9 cellular contexts compared by ENCODE assay signal in the genomic region with DNA sequence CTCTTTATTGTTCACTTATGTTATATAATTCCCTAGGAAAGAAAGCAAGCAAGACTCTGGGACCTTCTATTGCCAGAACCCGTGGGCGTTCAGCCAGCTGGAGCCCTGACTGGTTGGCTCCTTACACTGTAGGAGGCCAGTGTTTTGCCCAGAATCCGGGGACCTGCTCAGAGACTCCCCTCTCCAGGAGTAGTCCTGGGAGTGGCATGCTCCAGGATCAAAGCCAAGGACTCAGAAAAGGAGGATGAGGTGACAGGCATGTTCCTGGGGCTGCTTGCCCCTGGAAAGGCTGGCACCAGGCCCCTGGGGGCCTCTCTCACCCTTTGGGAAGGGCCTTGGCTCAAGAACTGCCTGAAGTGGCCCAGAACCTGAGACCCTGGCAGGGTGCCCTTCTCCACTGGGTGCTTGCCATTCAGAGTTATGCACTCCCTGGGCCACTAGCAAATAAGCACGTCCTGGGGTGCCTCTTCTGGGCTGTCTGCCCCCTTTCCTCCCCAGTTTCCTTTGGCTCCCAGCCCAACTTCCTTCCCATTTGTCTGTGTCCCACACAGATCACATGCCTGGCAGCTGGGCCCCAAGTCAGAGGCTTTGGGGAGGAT. TPM values are rescaled to one million over a fixed set of nuclear protein-coding genes. Genes with fewer than 3 reads are reported as not detected.
A peak's percentile ranks its signal among the peaks of the same experiment; 100 is the strongest.
DNase-seq lines count a peak whose midpoint lies in the region; ATAC-seq and TF ChIP-seq lines count a peak whose summit lies in the region.
"Had no signal": no experiment of that assay in that cellular context is flagged by ENCODE, and none has a peak within 500 bp of the region (broad histone marks: within the 10 kb centered on the region; RNA-seq: fewer than 3 reads in every experiment).

No MANE protein-coding gene starts in this region.

- H3K4me1 Mint-ChIP-seq in MCF 10A (ENCODE audit: insufficient read depth, unreplicated experiment) = peaks cover 36% of the 10 kb centered on the region
- H3K4me1 Mint-ChIP-seq in osteocyte (ENCODE audit: unreplicated experiment) = peaks cover 21% of the 10 kb centered on the region

- H3K4me3 Mint-ChIP-seq in MCF 10A (ENCODE audit: unreplicated experiment) (no peak overlapping the region), osteocyte (ENCODE audit: unreplicated experiment) (no peak overlapping the region)

- no TSS peak for BruUV-seq in MCF 10A (replicated peaks; lab: Mats Ljungman, UMichigan)

- DNase-seq in Kasumi-1 (lab: John Stamatoyannopoulos, UW) (peak; percentile 85 to 93), MCF 10A (ENCODE audit: unreplicated experiment) (peak; percentile 87), left lung (peak; percentile 84), testis (peak; percentile 83), osteocyte (ENCODE audit: extremely low spot score, unreplicated experiment) (no peak), GM10248 (ENCODE audit: extremely low spot score) (no peak)
- DNase-seq in stimulated activated CD4-positive, alpha-beta T cell treated with anti-CD3 and anti-CD28 coated beads, Interleukin-4, amount 100 ng/mL, for 1 hour = no peak
- DNase-seq: stimulated activated CD4-positive, alpha-beta T cell treated with anti-CD3 and anti-CD28 coated beads, Interleukin-4, amount 100 ng/mL, for 24 hours had no signal

- ATAC-seq in left lung = peak; percentile 76
- no peak for ATAC-seq in GM21529 (IDR thresholded peaks at IDR 0.05; ENCODE audit: unreplicated experiment)

- TF ChIP-seq CTCF in MCF 10A (IDR thresholded peaks at IDR 0.05; ENCODE audit: unreplicated experiment) = no peak
- no peak for TF ChIP-seq CTCF in left lung (IDR thresholded peaks at IDR 0.05)
- TF ChIP-seq CTCF in testis (IDR thresholded peaks at IDR 0.05) = no peak
- no peak for TF ChIP-seq CTCF in osteocyte (IDR thresholded peaks at IDR 0.05)
- no peak for TF ChIP-seq CTCF in GM10248 (IDR thresholded peaks at IDR 0.05; ENCODE audit: control extremely low read depth, extremely low read depth, low read depth, missing control alignments)

- intact Hi-C loops in MCF 10A (cut with micrococcal nuclease) (no loop called here), left lung (cut with DNase I) (no loop called here), testis (cut with DNase I; ENCODE audit: low total_unique reads) (no loop called here)

- TF ChIP-seq POLR2A in testis (IDR thresholded peaks at IDR 0.05) = no peak

- CTCF ChIA-PET in MCF 10A (lab: Yijun Ruan, JAX) = interaction anchor here (0.7 to 1.5 kb wide), 2 partner anchors 9 to 15 kb away, joined by 4 to 5 read pairs; no protein-coding TSS in a partner anchor
- CTCF ChIA-PET in GM10248 (lab: Yijun Ruan, JAX) = interaction anchor here (1.4 kb wide), 1 partner anchor 13 kb away, joined by 3 read pairs; no protein-coding TSS in a partner anchor

- H3K36me3 ChIP-seq in left lung (no peaks in the 10 kb centered on the region), testis (ENCODE audit: low read depth, missing control alignments) (no peaks in the 10 kb centered on the region)

- no peak overlapping the region for H3K27ac Mint-ChIP-seq in MCF 10A (ENCODE audit: low read depth, unreplicated experiment)
- H3K27ac Mint-ChIP-seq in osteocyte (ENCODE audit: unreplicated experiment) = no peak overlapping the region

- no peaks in the 10 kb centered on the region for H3K9me3 ChIP-seq in left lung
- H3K9me3 ChIP-seq in testis = no peaks in the 10 kb centered on the region

- H3K27ac ChIP-seq in left lung = peak overlapping the region; percentile 41 to 91
- peak overlapping the region; percentile 9 to 24 for H3K27ac ChIP-seq in testis

- H3K4me3 ChIP-seq in left lung (no peak overlapping the region), testis (no peak overlapping the region)

- no peaks in the 10 kb centered on the region for H3K36me3 Mint-ChIP-seq in MCF 10A (ENCODE audit: insufficient read depth, unreplicated experiment)
- no peaks in the 10 kb centered on the region for H3K36me3 Mint-ChIP-seq in osteocyte (ENCODE audit: unreplicated experiment)

- H3K4me1 ChIP-seq in left lung (peaks cover 13 to 81% of the 10 kb centered on the region in 2 donors), testis (peaks cover 24% of the 10 kb centered on the region)

- POLR2A ChIA-PET in MCF 10A (lab: Yijun Ruan, JAX) = interaction anchor here (0.8 to 7.7 kb wide), 5 partner anchors 7 to 114 kb away, joined by 3 to 100 read pairs (median 15); partner anchors contain the start of gene RAB10
- POLR2A ChIA-PET in GM10248 (lab: Yijun Ruan, JAX) = no interaction called here

- no peaks in the 10 kb centered on the region for H3K27me3 ChIP-seq in left lung
- H3K27me3 ChIP-seq in testis = no peaks in the 10 kb centered on the region

- H3K9me3 Mint-ChIP-seq in MCF 10A (ENCODE audit: unreplicated experiment) = no peaks in the 10 kb centered on the region
- no peaks in the 10 kb centered on the region for H3K9me3 Mint-ChIP-seq in osteocyte (ENCODE audit: unreplicated experiment)

- H3K27me3 Mint-ChIP-seq in MCF 10A (ENCODE audit: insufficient read depth, unreplicated experiment) (no peaks in the 10 kb centered on the region), osteocyte (ENCODE audit: unreplicated experiment) (no peaks in the 10 kb centered on the region)

- 22 to 34% methylated on average over 4 of the region's 4 CpGs for WGBS in testis, 2 donors

RNA-seq across cellular contexts. Expression of gene KIF3C, which starts 19.5 kb away (rescaled TPM):
- 0.91 and 2.0 TPM in 2 replicates for total RNA-seq in MCF 10A (2022)
- 10 to 100 TPM in 1 of 2 donors, 1 to 10 TPM in 1; 5.4 to 10.3 TPM for total RNA-seq in left lung
- 1 to 10 TPM; 8.7 to 9.8 TPM for total RNA-seq in testis
- 7.1 TPM for polyA plus RNA-seq in testis (ENCODE audit: insufficient read depth, low read depth, low replicate concordance)
- 29.7 TPM in 2 replicates for total RNA-seq in osteocyte

RNA-seq across cellular contexts. Expression of gene RAB10, which starts 32.0 kb away (rescaled TPM):
- total RNA-seq in MCF 10A (2022) (139 and 147 TPM in 2 replicates), left lung (100 to 1,000 TPM; 114 to 175 TPM), testis (100 to 1,000 TPM in 1 of 2 donors, 10 to 100 TPM in 1; 96.8 to 112 TPM), osteocyte (139 and 150 TPM in 2 replicates)
- polyA plus RNA-seq in testis (ENCODE audit: insufficient read depth, low read depth, low replicate concordance) = 74.8 TPM

Comparison
In these comparisons a context has a peak if more than half of its experiments do, and no peak if none do; other contexts are left out.
1. DNase-seq: peak in Kasumi-1 (2 of 2), MCF 10A (single experiment), left lung (2 of 2) and testis (single experiment); none in osteocyte (single experiment), GM10248 (single experiment) and stimulated activated CD4-positive, alpha-beta T cell treated with anti-CD3 and anti-CD28 coated beads, Interleukin-4, amount 100 ng/mL, for 1 hour (single experiment).